ENCODE assay signal across 1 cellular context in genomic region chr9:122186301-122186700, GRCh38.
TF ChIP-seq lines count a peak whose summit lies in the region.

No MANE protein-coding gene starts in this region.

TF ChIP-seq in endothelial cell of umbilical vein, 7 proteins besides CTCF, POLR2A, EP300 and RAD21:
- TF ChIP-seq MYC (IDR thresholded peaks at IDR 0.05; ENCODE audit: low read depth, low read length) (no peak), POLR2AphosphoS5 (IDR thresholded peaks at IDR 0.05; ENCODE audit: insufficient read depth, low read depth, low read length) (no peak), GATA2 (IDR thresholded peaks at IDR 0.05; ENCODE audit: insufficient read depth, insufficient read length, low read depth, low read length) (no peak), JUN (IDR thresholded peaks at IDR 0.05; ENCODE audit: borderline replicate concordance, insufficient read depth, insufficient read length, low read depth) (no peak), MAX (IDR thresholded peaks at IDR 0.05; ENCODE audit: insufficient read depth, insufficient read length) (no peak), EZH2 (IDR thresholded peaks at IDR 0.05; ENCODE audit: borderline replicate concordance, low read depth, low read length, severe bottlenecking) (no peak), FOS (IDR thresholded peaks at IDR 0.05; ENCODE audit: borderline replicate concordance, insufficient read depth, low read length) (no peak)
